In the genomic region with DNA sequence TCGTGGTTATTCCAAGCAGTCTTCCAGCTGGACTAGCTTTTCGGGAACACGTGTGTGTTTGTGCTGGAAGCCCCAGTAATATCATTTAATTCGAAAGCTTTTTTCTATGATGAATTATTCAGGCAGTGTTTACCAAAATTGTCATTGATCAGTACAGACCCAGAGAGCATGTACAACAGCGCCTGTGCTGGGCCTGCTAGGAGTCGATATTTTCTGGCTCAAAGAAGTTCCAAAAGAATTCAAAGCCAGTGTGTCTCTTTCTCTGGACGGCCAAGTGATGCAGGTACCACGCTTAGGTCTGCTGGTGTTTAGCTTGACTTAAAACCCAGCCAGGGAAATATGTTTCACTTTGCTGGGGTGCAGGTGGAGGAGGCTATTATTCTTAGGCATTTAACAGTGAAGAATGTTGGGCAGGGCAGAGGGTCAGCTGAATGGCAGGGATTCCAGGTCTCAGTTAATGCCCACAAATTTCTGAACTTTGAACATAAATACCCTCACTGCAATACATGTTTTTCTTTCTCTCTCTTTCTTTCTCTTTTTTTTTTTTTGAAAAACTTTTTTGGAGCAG, we compare ENCODE assay signal across 13 cellular contexts.
A peak's percentile ranks its signal among the peaks of the same experiment; 100 is the strongest.
DNase-seq lines count a peak whose midpoint lies in the region; ATAC-seq, FAIRE-seq and TF ChIP-seq lines count a peak whose summit lies in the region.
"Had no signal": no experiment of that assay in that cellular context is flagged by ENCODE, and none has a peak within 500 bp of the region (broad histone marks: within the 10 kb centered on the region; RNA-seq: fewer than 3 reads in every experiment).

No MANE protein-coding gene starts in this region.

- H3K4me1 ChIP-seq in HepG2 (ENCODE audit: insufficient read depth, low read length) = peaks cover 52% of the 10 kb centered on the region
- H3K4me1 ChIP-seq in neural progenitor cell = peaks cover 37% of the 10 kb centered on the region
- no peaks in the 10 kb centered on the region for H3K4me1 ChIP-seq in naive thymus-derived CD4-positive, alpha-beta T cell (ENCODE audit: control insufficient read depth in 2 of 2, insufficient read depth in 2 of 2, low read length in 2 of 2)
- H3K4me1 ChIP-seq: BE2C had no signal

- H2AFZ ChIP-seq in HepG2 (ENCODE audit: low read length) = no peak overlapping the region
- no peak overlapping the region for H2AFZ ChIP-seq in neural progenitor cell (replicated peaks)

- TF ChIP-seq POLR2A in HepG2 (IDR thresholded peaks at IDR 0.05; ENCODE audit: insufficient read depth in 1 of 2, low read depth in 2 of 2, low read length in 2 of 2) = no peak

- no peak overlapping the region for H3K4me3 Mint-ChIP-seq in neural progenitor cell
- H3K4me3 Mint-ChIP-seq in stimulated activated effector memory CD8-positive, alpha-beta T cell treated with anti-CD3 and anti-CD28 coated beads, Interleukin-12 subunit alpha, Interleukin-12 subunit beta, amount 100 ng/mL, for 72 hours = no peak overlapping the region
- no peak overlapping the region for H3K4me3 Mint-ChIP-seq in osteocyte (ENCODE audit: unreplicated experiment)
- H3K4me3 Mint-ChIP-seq in naive thymus-derived CD4-positive, alpha-beta T cell = no peak overlapping the region
- H3K4me3 Mint-ChIP-seq: CD8-positive, alpha-beta memory T cell; HFFc6 had no signal

- POLR2A ChIA-PET in HepG2 (lab: Yijun Ruan, JAX) = interaction anchor here (0.9 to 1.3 kb wide), 4 partner anchors 10 to 41 kb away, joined by 3 to 6 read pairs (median 3); no protein-coding TSS in a partner anchor
- POLR2A ChIA-PET in naive thymus-derived CD4-positive, alpha-beta T cell (lab: Charles Lee) = no interaction called here

- peaks cover 18% of the 10 kb centered on the region for H3F3A ChIP-seq in neural progenitor cell (ENCODE audit: low read depth)

- TF ChIP-seq EP300 in HepG2 (IDR thresholded peaks at IDR 0.05; ENCODE audit: low read depth in 2 of 2, low read length in 2 of 2) (no peak), HepG2 (CRISPR knock-in tag; IDR thresholded peaks at IDR 0.05; ENCODE audit: borderline replicate concordance) (no peak)

- no peaks in the 10 kb centered on the region for H3K9me3 ChIP-seq in HepG2 (ENCODE audit: low read length)
- H3K9me3 ChIP-seq in neural progenitor cell (ENCODE audit: low read depth) = no peaks in the 10 kb centered on the region
- H3K9me3 ChIP-seq in naive thymus-derived CD4-positive, alpha-beta T cell (ENCODE audit: control insufficient read depth in 2 of 3, low read length in 3 of 3) = no peaks in the 10 kb centered on the region
- H3K9me3 ChIP-seq: BE2C had no signal

- no peak overlapping the region for H3K9ac ChIP-seq in HepG2 (ENCODE audit: insufficient read depth, low read depth, low read length)
- no peak overlapping the region for H3K9ac ChIP-seq in neural progenitor cell

- H3K27me3 Mint-ChIP-seq in neural progenitor cell (ENCODE audit: insufficient read depth, low read depth) = peaks cover 2% of the 10 kb centered on the region
- H3K27me3 Mint-ChIP-seq in osteocyte (ENCODE audit: unreplicated experiment) = no peaks in the 10 kb centered on the region
- H3K27me3 Mint-ChIP-seq in naive thymus-derived CD4-positive, alpha-beta T cell = no peaks in the 10 kb centered on the region
- H3K27me3 Mint-ChIP-seq: CD8-positive, alpha-beta memory T cell had no signal

- no peak overlapping the region for H3K27ac ChIP-seq in HepG2 (ENCODE audit: extremely low read length, insufficient read depth, low read length)
- H3K27ac ChIP-seq in neural progenitor cell = no peak overlapping the region
- no peak overlapping the region for H3K27ac ChIP-seq in naive thymus-derived CD4-positive, alpha-beta T cell (ENCODE audit: low read depth, low read length)

- no peak for TF ChIP-seq RAD21 in HepG2 (CRISPR knock-in tag; IDR thresholded peaks at IDR 0.05)

- H3K4me3 ChIP-seq in HepG2 (replicated peaks in 1 of 3; ENCODE audit: insufficient read depth in 1 of 3, low read depth in 2 of 3, low read length in 3 of 3) (no peak overlapping the region), neural progenitor cell (no peak overlapping the region)
- H3K4me3 ChIP-seq in naive thymus-derived CD4-positive, alpha-beta T cell (ENCODE audit: low read length) = no peak overlapping the region

- no peaks in the 10 kb centered on the region for H4K20me1 ChIP-seq in HepG2 (ENCODE audit: insufficient read depth, low read length)
- H4K20me1 ChIP-seq in neural progenitor cell (ENCODE audit: low read depth) = no peaks in the 10 kb centered on the region

- peak; percentile 9; the same call in 1 of the 3 replicates for ATAC-seq in HepG2
- no peak for ATAC-seq in stimulated activated effector memory CD8-positive, alpha-beta T cell treated with anti-CD3 and anti-CD28 coated beads, Interleukin-12 subunit alpha, Interleukin-12 subunit beta, amount 100 ng/mL, for 72 hours
- ATAC-seq in naive thymus-derived CD4-positive, alpha-beta T cell = no peak

- no peak overlapping the region for H3K27ac Mint-ChIP-seq in neural progenitor cell
- H3K27ac Mint-ChIP-seq in stimulated activated effector memory CD8-positive, alpha-beta T cell treated with anti-CD3 and anti-CD28 coated beads, Interleukin-12 subunit alpha, Interleukin-12 subunit beta, amount 100 ng/mL, for 72 hours = peak overlapping the region; percentile 39
- H3K27ac Mint-ChIP-seq in osteocyte (ENCODE audit: unreplicated experiment) = no peak overlapping the region
- H3K27ac Mint-ChIP-seq in naive thymus-derived CD4-positive, alpha-beta T cell = no peak overlapping the region
- H3K27ac Mint-ChIP-seq: CD8-positive, alpha-beta memory T cell; HFFc6; IgD-negative memory B cell had no signal

- peak overlapping the region; percentile 32 for H3K4me2 ChIP-seq in HepG2 (ENCODE audit: low read depth, low read length)
- peak overlapping the region; percentile 17 for H3K4me2 ChIP-seq in neural progenitor cell

- no TSS peak for BruUV-seq in HepG2 (replicated peaks; lab: Mats Ljungman, UMichigan)

- TF ChIP-seq CTCF in HepG2 (CRISPR knock-in tag; IDR thresholded peaks at IDR 0.05) = no peak
- TF ChIP-seq CTCF in neural progenitor cell (IDR thresholded peaks at IDR 0.05) = no peak
- no peak for TF ChIP-seq CTCF in osteocyte (IDR thresholded peaks at IDR 0.05)

- FAIRE-seq in HepG2 (lab: Jason Lieb, UNC) = no peak
- FAIRE-seq: A204.1 had no signal

- H3K9me3 Mint-ChIP-seq in neural progenitor cell (peaks cover 3% of the 10 kb centered on the region), osteocyte (ENCODE audit: unreplicated experiment) (peaks cover 7% of the 10 kb centered on the region)
- no peaks in the 10 kb centered on the region for H3K9me3 Mint-ChIP-seq in stimulated activated effector memory CD8-positive, alpha-beta T cell treated with anti-CD3 and anti-CD28 coated beads, Interleukin-12 subunit alpha, Interleukin-12 subunit beta, amount 100 ng/mL, for 72 hours
- H3K9me3 Mint-ChIP-seq in naive thymus-derived CD4-positive, alpha-beta T cell = no peaks in the 10 kb centered on the region
- H3K9me3 Mint-ChIP-seq: CD8-positive, alpha-beta memory T cell; IgD-negative memory B cell had no signal

- peak; percentile 21 for DNase-seq in RPMI8226
- peak; percentile 48 for DNase-seq in HepG2 (ENCODE audit: low spot score)
- DNase-seq in neural progenitor cell (ENCODE audit: low spot score) = no peak
- DNase-seq in stimulated activated effector memory CD8-positive, alpha-beta T cell treated with anti-CD3 and anti-CD28 coated beads, Interleukin-12 subunit alpha, Interleukin-12 subunit beta, amount 100 ng/mL, for 72 hours (ENCODE audit: low spot score in 2 of 2) = no peak
- no peak for DNase-seq in NCI-H2081 treated with DMSO at 0.1 percent for 48 hours (lab: John Stamatoyannopoulos, UW)
- DNase-seq in osteocyte (ENCODE audit: extremely low spot score, unreplicated experiment) = no peak
- no peak for DNase-seq in naive thymus-derived CD4-positive, alpha-beta T cell
- DNase-seq: BE2C; CD8-positive, alpha-beta memory T cell; HCEC 1CT; HFFc6 had no signal

- CTCF ChIA-PET in HepG2 (lab: Yijun Ruan, JAX; ENCODE audit: low intra/inter-chr PET ratio, low total read pairs) = no interaction called here
- CTCF ChIA-PET in naive thymus-derived CD4-positive, alpha-beta T cell (lab: Charles Lee) = no interaction called here

- no peaks in the 10 kb centered on the region for H3K79me2 ChIP-seq in HepG2 (ENCODE audit: insufficient read depth, low read length)
- H3K79me2 ChIP-seq in neural progenitor cell (ENCODE audit: low read depth) = no peaks in the 10 kb centered on the region

- H3K36me3 Mint-ChIP-seq in neural progenitor cell = no peaks in the 10 kb centered on the region
- H3K36me3 Mint-ChIP-seq in stimulated activated effector memory CD8-positive, alpha-beta T cell treated with anti-CD3 and anti-CD28 coated beads, Interleukin-12 subunit alpha, Interleukin-12 subunit beta, amount 100 ng/mL, for 72 hours = no peaks in the 10 kb centered on the region
- no peaks in the 10 kb centered on the region for H3K36me3 Mint-ChIP-seq in osteocyte (ENCODE audit: unreplicated experiment)
- H3K36me3 Mint-ChIP-seq in naive thymus-derived CD4-positive, alpha-beta T cell = peaks cover 0 to 7% (median 0%) of the 10 kb centered on the region in 5 donors
- H3K36me3 Mint-ChIP-seq: CD8-positive, alpha-beta memory T cell had no signal

- H3K27me3 ChIP-seq in HepG2 (ENCODE audit: control insufficient read depth in 1 of 2, insufficient read depth in 2 of 2, low read length in 2 of 2) = no peaks in the 10 kb centered on the region
- no peaks in the 10 kb centered on the region for H3K27me3 ChIP-seq in neural progenitor cell
- H3K27me3 ChIP-seq in naive thymus-derived CD4-positive, alpha-beta T cell (ENCODE audit: control insufficient read depth in 2 of 2, insufficient read depth in 2 of 2, low read length in 2 of 2) = no peaks in the 10 kb centered on the region
- H3K27me3 ChIP-seq: BE2C had no signal

- peaks cover 50% of the 10 kb centered on the region for H3K4me1 Mint-ChIP-seq in neural progenitor cell
- H3K4me1 Mint-ChIP-seq in stimulated activated effector memory CD8-positive, alpha-beta T cell treated with anti-CD3 and anti-CD28 coated beads, Interleukin-12 subunit alpha, Interleukin-12 subunit beta, amount 100 ng/mL, for 72 hours = no peaks in the 10 kb centered on the region
- peaks cover 30% of the 10 kb centered on the region for H3K4me1 Mint-ChIP-seq in osteocyte (ENCODE audit: unreplicated experiment)
- no peaks in the 10 kb centered on the region for H3K4me1 Mint-ChIP-seq in naive thymus-derived CD4-positive, alpha-beta T cell
- H3K4me1 Mint-ChIP-seq: CD8-positive, alpha-beta memory T cell had no signal

- 82% methylated on average over 8 of the region's 8 CpGs for WGBS in HepG2 (ENCODE audit: low lambda C conversion rate)

- H3K36me3 ChIP-seq in HepG2 (replicated peaks in 1 of 2; ENCODE audit: control insufficient read depth in 1 of 2, insufficient read depth in 2 of 2, low read length in 2 of 2) (no peaks in the 10 kb centered on the region), neural progenitor cell (no peaks in the 10 kb centered on the region)
- H3K36me3 ChIP-seq in naive thymus-derived CD4-positive, alpha-beta T cell (ENCODE audit: control insufficient read depth in 2 of 3, insufficient read depth in 3 of 3, low read length in 3 of 3) = no peaks in the 10 kb centered on the region
- H3K36me3 ChIP-seq: BE2C had no signal

- in situ Hi-C loops in HepG2 (cut with HindIII; ENCODE audit: extremely low pct_ligation_motif_present, low pct_unique_long_range_greater_than_20kb) = loop anchor here (5.0 to 25.0 kb wide), 2 partner anchors 272 to 1112 kb away; a partner anchor contains a TSS

- intact Hi-C loops in HepG2 (cut with micrococcal nuclease; ENCODE audit: unreplicated experiment) = loop anchor here (10.0 kb wide), 2 partner anchors 544 to 1104 kb away; a partner anchor contains a TSS
- intact Hi-C loops in naive thymus-derived CD4-positive, alpha-beta T cell (cut with micrococcal nuclease) = no loop called here

Comparison
In these comparisons a context has a peak if more than half of its experiments do, and no peak if none do; other contexts are left out.
1. DNase-seq: peak in RPMI8226 (single experiment) and HepG2 (single experiment); none in neural progenitor cell (single experiment), stimulated activated effector memory CD8-positive, alpha-beta T cell treated with anti-CD3 and anti-CD28 coated beads, Interleukin-12 subunit alpha, Interleukin-12 subunit beta, amount 100 ng/mL, for 72 hours (0 of 2), NCI-H2081 treated with DMSO at 0.1 percent for 48 hours (single experiment), osteocyte (single experiment) and naive thymus-derived CD4-positive, alpha-beta T cell (0 of 9).